In the genomic region with DNA sequence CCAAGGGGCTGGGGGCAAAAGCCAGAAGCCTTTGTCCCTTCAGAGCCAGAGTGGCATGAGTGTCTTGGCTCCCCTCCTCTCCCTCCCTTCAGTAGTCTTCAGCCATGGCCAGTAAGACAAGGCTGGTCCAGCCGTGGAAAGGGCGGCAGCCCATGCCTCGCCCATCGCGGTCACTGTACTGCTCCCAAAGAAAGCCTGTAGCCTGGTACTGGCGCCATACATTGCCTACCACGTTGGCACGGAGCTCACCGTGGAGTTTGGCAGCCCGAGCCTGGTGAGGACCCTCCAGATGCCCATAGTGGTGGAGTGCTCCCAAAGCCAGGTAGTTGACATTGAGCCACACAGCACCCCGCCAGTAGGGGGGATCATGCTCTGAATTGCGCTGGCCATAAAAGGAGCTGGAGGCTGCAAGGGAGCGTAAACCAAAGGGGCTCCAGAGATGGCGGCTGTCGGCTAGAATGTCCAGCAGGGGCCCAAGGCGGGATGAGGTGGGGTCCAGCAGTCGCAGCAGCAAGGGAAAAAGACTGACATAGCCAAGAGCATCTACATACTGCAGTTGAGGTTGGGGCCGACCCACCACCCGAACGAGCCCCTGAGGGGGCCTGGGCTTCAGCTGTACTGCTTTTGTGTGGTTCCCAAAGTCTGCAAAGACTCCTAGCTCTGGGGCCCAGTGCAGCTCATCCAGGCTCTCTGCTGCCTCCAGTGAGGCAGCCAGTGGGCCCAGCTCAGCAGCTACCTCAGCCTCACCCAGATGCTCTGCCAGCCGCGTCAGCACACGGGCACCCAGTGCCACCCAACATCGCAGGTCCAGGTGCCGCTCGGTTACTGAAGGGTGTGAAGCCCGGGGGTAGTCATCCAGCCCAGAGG, we compare ENCODE assay signal across 9 cellular contexts. TPM values are rescaled to one million over a fixed set of nuclear protein-coding genes. Genes with fewer than 3 reads are reported as not detected.
DNase-seq lines count a peak whose midpoint lies in the region; ATAC-seq, FAIRE-seq and TF ChIP-seq lines count a peak whose summit lies in the region.
"Had no signal": no experiment of that assay in that cellular context is flagged by ENCODE, and none has a peak within 500 bp of the region (broad histone marks: within the 10 kb centered on the region; RNA-seq: fewer than 3 reads in every experiment).

No MANE protein-coding gene starts in this region.

- H3K9ac ChIP-seq in GM12878 (ENCODE audit: control insufficient read depth, insufficient read depth, low read length), result no peak overlapping the region

- POLR2A ChIA-PET in MCF 10A (lab: Yijun Ruan, JAX), result interaction anchor here (1.6 to 9.2 kb wide), 2 partner anchors 12 to 22 kb away, joined by 3 to 84 read pairs; a partner anchor contains a TSS
- POLR2A ChIA-PET in GM12878 (lab: Charles Lee), result no interaction called here

- ATAC-seq in GM12878, result no peak
- ATAC-seq in activated CD8-positive, alpha-beta memory T cell treated with anti-CD3 and anti-CD28 coated beads, Interleukin-2, amount 10 ng/mL, durations not matched to agents 7 days and 5 days, result no peak
- ATAC-seq: stimulated activated naive CD8-positive, alpha-beta T cell treated with anti-CD3 and anti-CD28 coated beads, Interleukin-15, amount 100 ng/mL, for 72 hours had no signal

- no peak overlapping the region for H2AFZ ChIP-seq in GM12878 (ENCODE audit: control insufficient read depth, low read depth, low read length)

- TF ChIP-seq EP300 in GM12878 (IDR thresholded peaks at IDR 0.05; ENCODE audit: borderline replicate concordance in 1 of 2, control insufficient read depth in 1 of 2, low read depth in 2 of 2, low read length in 2 of 2), result no peak

- no peak for TF ChIP-seq POLR2A in breast epithelium (IDR thresholded peaks at IDR 0.05)
- no peak; the same call in none of the 2 replicates for TF ChIP-seq POLR2A in GM12878 (IDR thresholded peaks at IDR 0.05; ENCODE audit: low read depth, low read length)

- H3K79me2 ChIP-seq in GM12878 (ENCODE audit: control insufficient read depth, insufficient read depth, low read length), result peaks cover 31% of the 10 kb centered on the region

- TF ChIP-seq RAD21 in GM12878 (IDR thresholded peaks at IDR 0.05; ENCODE audit: insufficient read depth, low read depth, low read length), result no peak

- H3K4me1 Mint-ChIP-seq in MCF 10A (ENCODE audit: insufficient read depth, unreplicated experiment), result peaks cover 27% of the 10 kb centered on the region
- peaks cover 22% of the 10 kb centered on the region for H3K4me1 Mint-ChIP-seq in type B pancreatic cell (ENCODE audit: unreplicated experiment)
- peaks cover 42% of the 10 kb centered on the region for H3K4me1 Mint-ChIP-seq in activated CD8-positive, alpha-beta memory T cell treated with anti-CD3 and anti-CD28 coated beads, Interleukin-2, amount 10 ng/mL, durations not matched to agents 7 days and 5 days

- SMC1A ChIA-PET in GM12878 (lab: Charles Lee; ENCODE audit: uncharacterized antibody, unreplicated experiment), result interaction anchor here (0.6 kb wide), 1 partner anchor 71 kb away, joined by 3 read pairs; no protein-coding TSS in a partner anchor

- H3K27me3 Mint-ChIP-seq in MCF 10A (ENCODE audit: insufficient read depth, unreplicated experiment) (no peaks in the 10 kb centered on the region), type B pancreatic cell (peaks cover 4% of the 10 kb centered on the region)
- H3K27me3 Mint-ChIP-seq in activated CD8-positive, alpha-beta memory T cell treated with anti-CD3 and anti-CD28 coated beads, Interleukin-2, amount 10 ng/mL, durations not matched to agents 7 days and 5 days, result no peaks in the 10 kb centered on the region
- H3K27me3 Mint-ChIP-seq: stimulated activated naive CD8-positive, alpha-beta T cell treated with anti-CD3 and anti-CD28 coated beads, Interleukin-15, amount 100 ng/mL, for 72 hours had no signal

- H3K4me1 ChIP-seq in breast epithelium, result peaks cover 12 to 13% of the 10 kb centered on the region in 2 donors
- peaks cover 9% of the 10 kb centered on the region for H3K4me1 ChIP-seq in GM12878 (ENCODE audit: control insufficient read depth, insufficient read depth, low read length)

- H3K27ac Mint-ChIP-seq in MCF 10A (ENCODE audit: low read depth, unreplicated experiment) (no peak overlapping the region), type B pancreatic cell (no peak overlapping the region)
- H3K27ac Mint-ChIP-seq in activated CD8-positive, alpha-beta memory T cell treated with anti-CD3 and anti-CD28 coated beads, Interleukin-2, amount 10 ng/mL, durations not matched to agents 7 days and 5 days, result no peak overlapping the region

- H3K27ac ChIP-seq in breast epithelium, result no peak overlapping the region
- no peak overlapping the region for H3K27ac ChIP-seq in GM12878 (ENCODE audit: control insufficient read depth, insufficient read depth)
- H3K27ac ChIP-seq: colonic mucosa, sigmoid colon had no signal

- RAD21 ChIA-PET in GM12878 (lab: Charles Lee; ENCODE audit: unreplicated experiment), result no interaction called here

- no peak for DNase-seq in MCF 10A (ENCODE audit: unreplicated experiment)
- DNase-seq in breast epithelium (ENCODE audit: low spot score in 2 of 2), result no peak
- DNase-seq in GM12878 (ENCODE audit: low read depth, low spot score), result no peak
- no peak for DNase-seq in type B pancreatic cell (ENCODE audit: extremely low spot score, unreplicated experiment)
- no peak for DNase-seq in NCI-H2171 (lab: John Stamatoyannopoulos, UW)
- DNase-seq in activated CD8-positive, alpha-beta memory T cell treated with anti-CD3 and anti-CD28 coated beads, Interleukin-2, amount 10 ng/mL, durations not matched to agents 7 days and 5 days, result no peak
- DNase-seq: colonic mucosa; sigmoid colon; stimulated activated naive CD8-positive, alpha-beta T cell treated with anti-CD3 and anti-CD28 coated beads, Interleukin-15, amount 100 ng/mL, for 72 hours had no signal

- H3K36me3 Mint-ChIP-seq in MCF 10A (ENCODE audit: insufficient read depth, unreplicated experiment), result peaks cover 53% of the 10 kb centered on the region
- H3K36me3 Mint-ChIP-seq in type B pancreatic cell, result peaks cover 7% of the 10 kb centered on the region
- H3K36me3 Mint-ChIP-seq in activated CD8-positive, alpha-beta memory T cell treated with anti-CD3 and anti-CD28 coated beads, Interleukin-2, amount 10 ng/mL, durations not matched to agents 7 days and 5 days, result peaks cover 14% of the 10 kb centered on the region

- no peak overlapping the region for H3K4me3 ChIP-seq in breast epithelium
- no peak overlapping the region for H3K4me3 ChIP-seq in GM12878
- H3K4me3 ChIP-seq: colonic mucosa, sigmoid colon had no signal

- TF ChIP-seq CTCF in MCF 10A (IDR thresholded peaks at IDR 0.05; ENCODE audit: unreplicated experiment) (peak; percentile 9), breast epithelium (IDR thresholded peaks at IDR 0.05) (no peak), GM12878 (IDR thresholded peaks at IDR 0.05 in 2 of 3, conservative IDR thresholded peaks at IDR 0.05 in 1 of 3; ENCODE audit: control insufficient read depth in 2 of 3, extremely low read depth in 1 of 3, insufficient read depth in 1 of 3, low read depth in 3 of 3, low read length in 3 of 3) (peak; percentile 2 to 38 (median 30); a peak in 1 of 6 replicates), type B pancreatic cell (conservative IDR thresholded peaks at IDR 0.05) (peak; percentile 47)

- BruUV-seq in MCF 10A (replicated peaks; lab: Mats Ljungman, UMichigan), result no TSS peak
- BruUV-seq in GM12878 (replicated peaks; lab: Mats Ljungman, UMichigan), result no TSS peak

- no peaks in the 10 kb centered on the region for H3K9me3 ChIP-seq in breast epithelium
- no peaks in the 10 kb centered on the region for H3K9me3 ChIP-seq in GM12878 (replicated peaks; ENCODE audit: control insufficient read depth, insufficient read depth, low read length)
- H3K9me3 ChIP-seq: colonic mucosa, sigmoid colon had no signal

- no peaks in the 10 kb centered on the region for H3K27me3 ChIP-seq in breast epithelium
- no peaks in the 10 kb centered on the region for H3K27me3 ChIP-seq in GM12878 (replicated peaks in 1 of 2; ENCODE audit: control insufficient read depth in 2 of 2, insufficient read depth in 2 of 2, low read length in 1 of 2)
- H3K27me3 ChIP-seq: colonic mucosa, sigmoid colon had no signal

- H3K4me2 ChIP-seq in GM12878 (ENCODE audit: control insufficient read depth, insufficient read depth), result no peak overlapping the region

- in situ Hi-C loops in GM12878 (cut with MboI), result no loop called here

- H3K9me3 Mint-ChIP-seq in MCF 10A (ENCODE audit: unreplicated experiment) (no peaks in the 10 kb centered on the region), type B pancreatic cell (no peaks in the 10 kb centered on the region)
- no peaks in the 10 kb centered on the region for H3K9me3 Mint-ChIP-seq in activated CD8-positive, alpha-beta memory T cell treated with anti-CD3 and anti-CD28 coated beads, Interleukin-2, amount 10 ng/mL, durations not matched to agents 7 days and 5 days (ENCODE audit: low read depth)
- H3K9me3 Mint-ChIP-seq: stimulated activated naive CD8-positive, alpha-beta T cell treated with anti-CD3 and anti-CD28 coated beads, Interleukin-15, amount 100 ng/mL, for 72 hours had no signal

- CTCF ChIA-PET in MCF 10A (lab: Yijun Ruan, JAX), result interaction anchor here (0.5 to 0.9 kb wide), 3 partner anchors 10 to 11 kb away, joined by 3 to 5 read pairs (median 3); no protein-coding TSS in a partner anchor
- CTCF ChIA-PET in GM12878 (lab: Yijun Ruan, JAX), result interaction anchor here (0.6 to 1.6 kb wide), 2 partner anchors 20 to 127 kb away, joined by 3 to 5 read pairs; no protein-coding TSS in a partner anchor
- CTCF ChIA-PET in activated CD8-positive, alpha-beta memory T cell treated with anti-CD3 and anti-CD28 coated beads, Interleukin-2, amount 10 ng/mL, durations not matched to agents 7 days and 5 days (lab: Charles Lee), result interaction anchor here (1.0 to 3.8 kb wide), 2 partner anchors 21 to 124 kb away, joined by 4 to 19 read pairs; a partner anchor contains a TSS

- no peak for FAIRE-seq in GM12878 (lab: Jason Lieb, UNC)

- 92% methylated on average over 27 of the region's 27 CpGs for WGBS in GM12878 (ENCODE audit: insufficient coverage, insufficient replicate concordance, low lambda C conversion rate, missing lambda C conversion rate)

- intact Hi-C loops in MCF 10A (cut with micrococcal nuclease), result no loop called here
- intact Hi-C loops in breast epithelium (cut with DNase I; ENCODE audit: low total_unique reads), result no loop called here
- intact Hi-C loops in GM12878 (cut with micrococcal nuclease; ENCODE audit: unreplicated experiment), result no loop called here

- H3K4me3 Mint-ChIP-seq in MCF 10A (ENCODE audit: unreplicated experiment) (no peak overlapping the region), type B pancreatic cell (peak overlapping the region; percentile 72)
- no peak overlapping the region for H3K4me3 Mint-ChIP-seq in activated CD8-positive, alpha-beta memory T cell treated with anti-CD3 and anti-CD28 coated beads, Interleukin-2, amount 10 ng/mL, durations not matched to agents 7 days and 5 days
- H3K4me3 Mint-ChIP-seq: stimulated activated naive CD8-positive, alpha-beta T cell treated with anti-CD3 and anti-CD28 coated beads, Interleukin-15, amount 100 ng/mL, for 72 hours had no signal

- no peaks in the 10 kb centered on the region for H4K20me1 ChIP-seq in GM12878 (ENCODE audit: control insufficient read depth, insufficient read depth)

- H3K36me3 ChIP-seq in breast epithelium, result no peaks in the 10 kb centered on the region
- peaks cover 2 to 4% of the 10 kb centered on the region in 2 experiments; a peak in 3 of 4 replicates for H3K36me3 ChIP-seq in GM12878 (ENCODE audit: control insufficient read depth in 2 of 2, insufficient read depth in 2 of 2, low read length in 1 of 2)
- H3K36me3 ChIP-seq: colonic mucosa had no signal

RNA-seq across cellular contexts. Expression of a gene that starts 3.2 kb away (rescaled TPM):
- total RNA-seq in MCF 10A (2022) (45.7 and 46.5 TPM in 2 replicates), breast epithelium (10 to 100 TPM; 58.0 to 70.0 (median 61.9) TPM), GM12878 (2014; rRNA removed) (46.3 and 53.3 TPM in 2 replicates), GM12878 (2014; rRNA removed; fragmentation: Illumina TruSeq; extraction: Trizol) (23.6 and 25.5 TPM in 2 replicates), GM12878 (2021) (42.5 and 46.6 TPM in 2 replicates), type B pancreatic cell (ENCODE audit: low replicate concordance) (76.7 and 121 TPM in 2 replicates)
- 43.3 and 49.4 TPM in 2 replicates for total RNA-seq in GM12878 (2013; cell fraction: nucleolus; rRNA removed)
- 29.8 TPM for polyA plus RNA-seq in GM12878 (2011; ENCODE audit: low read depth)
- polyA plus RNA-seq in GM12878 (2011; rRNA removed) (27.2 and 43.0 TPM in 2 replicates), GM12878 (2014; fragmentation: Illumina TruSeq; extraction: Trizol) (20.4 and 47.7 TPM in 2 replicates), GM12878 (2014; fragmentation: Nextera tagmentation; extraction: Ambion mirVana) (10 to 100 TPM in 1 of 2 experiments, 1 to 10 TPM in 1; 4.2 to 11.5 TPM), GM12878 (2014; rRNA removed) (76.8 and 78.0 TPM in 2 replicates), GM12878 (2016; fragmentation: Nextera tagmentation; extraction: Ambion mirVana) (10 to 100 TPM; 38.5 to 44.6 TPM)
- polyA plus RNA-seq in GM12878 (2011; cell fraction: cytosol; rRNA removed), result 77.7 and 89.4 TPM in 2 replicates
- polyA plus RNA-seq in GM12878 (2011; cell fraction: nucleus; rRNA removed), result 332 and 388 TPM in 2 replicates
- 65.8 and 66.5 TPM in 2 replicates for polyA plus RNA-seq in GM12878 (2012)
- polyA minus RNA-seq in GM12878 (2011; rRNA and poly(A)+ RNA removed), result 19.5 and 28.5 TPM in 2 replicates
- polyA minus RNA-seq in GM12878 (2011; cell fraction: cytosol; rRNA and poly(A)+ RNA removed), result 5.3 and 7.4 TPM in 2 replicates
- 33.2 and 55.6 TPM in 2 replicates for polyA minus RNA-seq in GM12878 (2011; cell fraction: nucleus; rRNA and poly(A)+ RNA removed)
- total RNA-seq in activated CD8-positive, alpha-beta memory T cell treated with anti-CD3 and anti-CD28 coated beads, Interleukin-2, amount 10 ng/mL, durations not matched to agents 7 days and 5 days, result 10 to 100 TPM; 40.5 to 46.8 TPM

RNA-seq across cellular contexts. Expression of a gene that starts 3.8 kb away (rescaled TPM):
- 60.4 and 67.9 TPM in 2 replicates for total RNA-seq in MCF 10A (2022)
- total RNA-seq in breast epithelium, result 10 to 100 TPM; 24.0 to 47.3 (median 44.6) TPM
- 53.1 and 64.7 TPM in 2 replicates for total RNA-seq in GM12878 (2013; cell fraction: nucleolus; rRNA removed)
- 48.9 and 52.2 TPM in 2 replicates for total RNA-seq in GM12878 (2014; rRNA removed)
- 24.8 and 25.3 TPM in 2 replicates for total RNA-seq in GM12878 (2014; rRNA removed; fragmentation: Illumina TruSeq; extraction: Trizol)
- total RNA-seq in GM12878 (2021), result 54.5 and 60.4 TPM in 2 replicates
- 31.0 TPM for polyA plus RNA-seq in GM12878 (2011; ENCODE audit: low read depth)
- 20.4 and 36.2 TPM in 2 replicates for polyA plus RNA-seq in GM12878 (2011; rRNA removed)
- 37.9 and 51.3 TPM in 2 replicates for polyA plus RNA-seq in GM12878 (2011; cell fraction: cytosol; rRNA removed)
- 199 and 213 TPM in 2 replicates for polyA plus RNA-seq in GM12878 (2011; cell fraction: nucleus; rRNA removed)
- 44.4 and 46.5 TPM in 2 replicates for polyA plus RNA-seq in GM12878 (2012)
- polyA plus RNA-seq in GM12878 (2014; fragmentation: Illumina TruSeq; extraction: Trizol), result 29.8 and 34.1 TPM in 2 replicates
- polyA plus RNA-seq in GM12878 (2014; fragmentation: Nextera tagmentation; extraction: Ambion mirVana), result 1 to 10 TPM; 3.7 to 3.9 TPM
- polyA plus RNA-seq in GM12878 (2014; rRNA removed), result 49.0 and 52.7 TPM in 2 replicates
- 10 to 100 TPM; 21.5 to 30.7 TPM for polyA plus RNA-seq in GM12878 (2016; fragmentation: Nextera tagmentation; extraction: Ambion mirVana)
- 26.4 and 36.2 TPM in 2 replicates for polyA minus RNA-seq in GM12878 (2011; rRNA and poly(A)+ RNA removed)
- 13.1 and 13.2 TPM in 2 replicates for polyA minus RNA-seq in GM12878 (2011; cell fraction: cytosol; rRNA and poly(A)+ RNA removed)
- 14.1 and 26.2 TPM in 2 replicates for polyA minus RNA-seq in GM12878 (2011; cell fraction: nucleus; rRNA and poly(A)+ RNA removed)
- total RNA-seq in type B pancreatic cell (ENCODE audit: low replicate concordance), result 60.9 and 73.1 TPM in 2 replicates
- 10 to 100 TPM; 60.4 to 78.2 TPM for total RNA-seq in activated CD8-positive, alpha-beta memory T cell treated with anti-CD3 and anti-CD28 coated beads, Interleukin-2, amount 10 ng/mL, durations not matched to agents 7 days and 5 days

RNA-seq across cellular contexts. Expression of a gene that starts 6.5 kb away (rescaled TPM):
- 34.6 and 36.0 TPM in 2 replicates for total RNA-seq in MCF 10A (2022)
- 10 to 100 TPM; 12.6 to 26.2 (median 24.4) TPM for total RNA-seq in breast epithelium
- 54.1 and 56.3 TPM in 2 replicates for total RNA-seq in GM12878 (2013; cell fraction: nucleolus; rRNA removed)
- total RNA-seq in GM12878 (2014; rRNA removed), result 14.8 and 16.5 TPM in 2 replicates
- total RNA-seq in GM12878 (2014; rRNA removed; fragmentation: Illumina TruSeq; extraction: Trizol), result 11.0 and 11.2 TPM in 2 replicates
- total RNA-seq in GM12878 (2021), result 26.7 and 26.9 TPM in 2 replicates
- 6.3 TPM for polyA plus RNA-seq in GM12878 (2011; ENCODE audit: low read depth)
- polyA plus RNA-seq in GM12878 (2011; rRNA removed), result 11.3 and 14.8 TPM in 2 replicates
- polyA plus RNA-seq in GM12878 (2011; cell fraction: cytosol; rRNA removed), result 8.0 and 8.9 TPM in 2 replicates
- 70.4 and 72.7 TPM in 2 replicates for polyA plus RNA-seq in GM12878 (2011; cell fraction: nucleus; rRNA removed)
- 21.6 and 22.4 TPM in 2 replicates for polyA plus RNA-seq in GM12878 (2012)
- polyA plus RNA-seq in GM12878 (2014; fragmentation: Illumina TruSeq; extraction: Trizol), result 13.7 and 15.0 TPM in 2 replicates
- polyA plus RNA-seq in GM12878 (2014; fragmentation: Nextera tagmentation; extraction: Ambion mirVana), result 1 to 10 TPM; 1.3 to 1.8 TPM
- 16.7 and 21.3 TPM in 2 replicates for polyA plus RNA-seq in GM12878 (2014; rRNA removed)
- polyA plus RNA-seq in GM12878 (2016; fragmentation: Nextera tagmentation; extraction: Ambion mirVana), result 1 to 10 TPM; 5.0 to 6.7 TPM
- polyA minus RNA-seq in GM12878 (2011; rRNA and poly(A)+ RNA removed), result 4.7 and 5.7 TPM in 2 replicates
- 2.4 TPM in 1 of 2 replicates, not detected in the other for polyA minus RNA-seq in GM12878 (2011; cell fraction: cytosol; rRNA and poly(A)+ RNA removed)
- 14.5 and 26.4 TPM in 2 replicates for polyA minus RNA-seq in GM12878 (2011; cell fraction: nucleus; rRNA and poly(A)+ RNA removed)
- total RNA-seq in type B pancreatic cell (ENCODE audit: low replicate concordance), result 30.2 and 40.5 TPM in 2 replicates
- 10 to 100 TPM; 31.1 to 39.5 TPM for total RNA-seq in activated CD8-positive, alpha-beta memory T cell treated with anti-CD3 and anti-CD28 coated beads, Interleukin-2, amount 10 ng/mL, durations not matched to agents 7 days and 5 days

RNA-seq across cellular contexts. Expression of a gene that starts 11.1 kb away (rescaled TPM):
- 115 and 123 TPM in 2 replicates for total RNA-seq in MCF 10A (2022)
- total RNA-seq in breast epithelium, result 10 to 100 TPM; 17.9 to 49.0 (median 48.2) TPM
- total RNA-seq in GM12878 (2013; cell fraction: nucleolus; rRNA removed), result 16.6 and 17.5 TPM in 2 replicates
- total RNA-seq in GM12878 (2014; rRNA removed), result 70.6 and 73.5 TPM in 2 replicates
- 40.6 and 46.7 TPM in 2 replicates for total RNA-seq in GM12878 (2014; rRNA removed; fragmentation: Illumina TruSeq; extraction: Trizol)
- total RNA-seq in GM12878 (2021), result 131 and 146 TPM in 2 replicates
- 500 TPM for polyA plus RNA-seq in GM12878 (2011; ENCODE audit: low read depth)
- polyA plus RNA-seq in GM12878 (2011; rRNA removed), result 25.6 and 27.2 TPM in 2 replicates
- 54.6 and 96.1 TPM in 2 replicates for polyA plus RNA-seq in GM12878 (2011; cell fraction: cytosol; rRNA removed)
- 33.6 and 35.6 TPM in 2 replicates for polyA plus RNA-seq in GM12878 (2011; cell fraction: nucleus; rRNA removed)
- 98.1 and 123 TPM in 2 replicates for polyA plus RNA-seq in GM12878 (2012)
- polyA plus RNA-seq in GM12878 (2014; fragmentation: Illumina TruSeq; extraction: Trizol), result 3.7 and 15.1 TPM in 2 replicates
- 10 to 100 TPM; 40.8 to 94.1 TPM for polyA plus RNA-seq in GM12878 (2014; fragmentation: Nextera tagmentation; extraction: Ambion mirVana)
- polyA plus RNA-seq in GM12878 (2014; rRNA removed), result 88.3 and 116 TPM in 2 replicates
- 100 to 1,000 TPM; 166 to 167 TPM for polyA plus RNA-seq in GM12878 (2016; fragmentation: Nextera tagmentation; extraction: Ambion mirVana)
- polyA minus RNA-seq in GM12878 (2011; rRNA and poly(A)+ RNA removed), result 14.0 and 18.4 TPM in 2 replicates
- polyA minus RNA-seq in GM12878 (2011; cell fraction: cytosol; rRNA and poly(A)+ RNA removed), result 11.6 and 14.1 TPM in 2 replicates
- polyA minus RNA-seq in GM12878 (2011; cell fraction: nucleus; rRNA and poly(A)+ RNA removed), result 13.1 and 27.3 TPM in 2 replicates
- 74.2 and 76.1 TPM in 2 replicates for total RNA-seq in type B pancreatic cell (ENCODE audit: low replicate concordance)
- 100 to 1,000 TPM in 1 of 2 experiments, 10 to 100 TPM in 1; 93.9 to 111 TPM for total RNA-seq in activated CD8-positive, alpha-beta memory T cell treated with anti-CD3 and anti-CD28 coated beads, Interleukin-2, amount 10 ng/mL, durations not matched to agents 7 days and 5 days

RNA-seq across cellular contexts. Expression of a gene that starts 19.7 kb away (rescaled TPM):
- total RNA-seq in MCF 10A (2022), result 49.1 and 63.0 TPM in 2 replicates
- total RNA-seq in breast epithelium, result 10 to 100 TPM in 2 of 3 donors, 1 to 10 TPM in 1; 9.3 to 49.9 (median 36.7) TPM
- total RNA-seq in GM12878 (2013; cell fraction: nucleolus; rRNA removed), result 22.6 and 24.7 TPM in 2 replicates
- total RNA-seq in GM12878 (2014; rRNA removed), result 8.7 and 9.4 TPM in 2 replicates
- total RNA-seq in GM12878 (2014; rRNA removed; fragmentation: Illumina TruSeq; extraction: Trizol), result 4.0 and 5.4 TPM in 2 replicates
- total RNA-seq in GM12878 (2021), result 11.9 and 12.3 TPM in 2 replicates
- 3.7 TPM for polyA plus RNA-seq in GM12878 (2011; ENCODE audit: low read depth)
- 1.8 and 3.2 TPM in 2 replicates for polyA plus RNA-seq in GM12878 (2011; rRNA removed)
- polyA plus RNA-seq in GM12878 (2011; cell fraction: cytosol; rRNA removed), result 2.9 and 4.0 TPM in 2 replicates
- polyA plus RNA-seq in GM12878 (2011; cell fraction: nucleus; rRNA removed), result 14.3 and 20.0 TPM in 2 replicates
- polyA plus RNA-seq in GM12878 (2012), result 6.4 and 7.4 TPM in 2 replicates
- 2.8 and 6.0 TPM in 2 replicates for polyA plus RNA-seq in GM12878 (2014; fragmentation: Illumina TruSeq; extraction: Trizol)
- under 1 TPM; 0.50 to 0.91 TPM for polyA plus RNA-seq in GM12878 (2014; fragmentation: Nextera tagmentation; extraction: Ambion mirVana)
- polyA plus RNA-seq in GM12878 (2014; rRNA removed), result 12.3 and 16.1 TPM in 2 replicates
- 1 to 10 TPM; 4.8 to 5.3 TPM for polyA plus RNA-seq in GM12878 (2016; fragmentation: Nextera tagmentation; extraction: Ambion mirVana)
- polyA minus RNA-seq in GM12878 (2011; rRNA and poly(A)+ RNA removed), result 3.5 and 5.3 TPM in 2 replicates
- polyA minus RNA-seq in GM12878 (2011; cell fraction: cytosol; rRNA and poly(A)+ RNA removed), result 2.0 and 2.1 TPM in 2 replicates
- polyA minus RNA-seq in GM12878 (2011; cell fraction: nucleus; rRNA and poly(A)+ RNA removed), result 6.4 and 8.7 TPM in 2 replicates
- 72.1 and 88.3 TPM in 2 replicates for total RNA-seq in type B pancreatic cell (ENCODE audit: low replicate concordance)
- total RNA-seq in activated CD8-positive, alpha-beta memory T cell treated with anti-CD3 and anti-CD28 coated beads, Interleukin-2, amount 10 ng/mL, durations not matched to agents 7 days and 5 days, result 1 to 10 TPM in 1 of 2 experiments, under 1 TPM in 1; 0.50 to 1.9 TPM

Comparison
In these comparisons a context has a peak if more than half of its experiments do, and no peak if none do; other contexts are left out.
1. CTCF ChIP-seq: peak in MCF 10A (single experiment), GM12878 (3 of 3) and type B pancreatic cell (single experiment); none in breast epithelium (0 of 3).